15 cellular contexts compared by ENCODE assay signal in genomic region chr6:17022604-17023003, GRCh38.
DNase-seq lines count a peak whose midpoint lies in the region; ATAC-seq lines count a peak whose summit lies in the region.
"Had no signal": no experiment of that assay in that cellular context is flagged by ENCODE, and none has a peak within 500 bp of the region (broad histone marks: within the 10 kb centered on the region; RNA-seq: fewer than 3 reads in every experiment).

No MANE protein-coding gene starts in this region.

- peaks cover 6 to 10% of the 10 kb centered on the region in 2 donors for H3K4me1 Mint-ChIP-seq in stimulated activated naive B cell treated with anti-CD40 and anti-IgM and Interleukin-4, amounts not matched to agents 10 μg/mL and 1 μg/mL and 100 μg/mL, for 72 hours
- no peaks in the 10 kb centered on the region for H3K4me1 Mint-ChIP-seq in activated naive CD4-positive, alpha-beta T cell treated with anti-CD3 and anti-CD28 coated beads, Interleukin-2, amount 10 ng/mL, durations not matched to agents 7 days and 5 days
- H3K4me1 Mint-ChIP-seq: activated CD4-positive, alpha-beta memory T cell treated with anti-CD3 and anti-CD28 coated beads, Interleukin-2, amount 10 ng/mL, durations not matched to agents 7 days and 5 days; neural crest cell had no signal

- H3K36me3 Mint-ChIP-seq in stimulated activated naive B cell treated with anti-CD40 and anti-IgM and Interleukin-4, amounts not matched to agents 10 μg/mL and 1 μg/mL and 100 μg/mL, for 72 hours, result peaks cover 0 to 5% of the 10 kb centered on the region in 2 donors
- H3K36me3 Mint-ChIP-seq in activated naive CD4-positive, alpha-beta T cell treated with anti-CD3 and anti-CD28 coated beads, Interleukin-2, amount 10 ng/mL, durations not matched to agents 7 days and 5 days, result no peaks in the 10 kb centered on the region

- no peak overlapping the region for H3K4me3 Mint-ChIP-seq in stimulated activated naive B cell treated with anti-CD40 and anti-IgM and Interleukin-4, amounts not matched to agents 10 μg/mL and 1 μg/mL and 100 μg/mL, for 72 hours
- H3K4me3 Mint-ChIP-seq in activated naive CD4-positive, alpha-beta T cell treated with anti-CD3 and anti-CD28 coated beads, Interleukin-2, amount 10 ng/mL, durations not matched to agents 7 days and 5 days, result no peak overlapping the region
- H3K4me3 Mint-ChIP-seq: activated CD4-positive, alpha-beta memory T cell treated with anti-CD3 and anti-CD28 coated beads, Interleukin-2, amount 10 ng/mL, durations not matched to agents 7 days and 5 days; neural crest cell had no signal

- H3K27ac Mint-ChIP-seq in stimulated activated naive B cell treated with anti-CD40 and anti-IgM and Interleukin-4, amounts not matched to agents 10 μg/mL and 1 μg/mL and 100 μg/mL, for 72 hours, result no peak overlapping the region
- H3K27ac Mint-ChIP-seq in activated naive CD4-positive, alpha-beta T cell treated with anti-CD3 and anti-CD28 coated beads, Interleukin-2, amount 10 ng/mL, durations not matched to agents 7 days and 5 days, result no peak overlapping the region
- H3K27ac Mint-ChIP-seq: activated CD4-positive, alpha-beta memory T cell treated with anti-CD3 and anti-CD28 coated beads, Interleukin-2, amount 10 ng/mL, durations not matched to agents 7 days and 5 days; CD14-positive monocyte had no signal

- H3K27me3 Mint-ChIP-seq in stimulated activated naive B cell treated with anti-CD40 and anti-IgM and Interleukin-4, amounts not matched to agents 10 μg/mL and 1 μg/mL and 100 μg/mL, for 72 hours, result peaks cover 0 to 4% of the 10 kb centered on the region in 2 donors
- H3K27me3 Mint-ChIP-seq in activated naive CD4-positive, alpha-beta T cell treated with anti-CD3 and anti-CD28 coated beads, Interleukin-2, amount 10 ng/mL, durations not matched to agents 7 days and 5 days, result peaks cover 6% of the 10 kb centered on the region

- peak; percentile 13 for DNase-seq in SIG-M5 treated with dmso at 0.1 percent for 504 hours (lab: John Stamatoyannopoulos, UW; ENCODE audit: unreplicated experiment)
- no peak for DNase-seq in SIG-M5 (lab: John Stamatoyannopoulos, UW)
- peak; percentile 34 for DNase-seq in LHCN-M2 (ENCODE audit: low read depth)
- DNase-seq in stimulated activated naive B cell treated with anti-CD40 and anti-IgM and Interleukin-4, amounts not matched to agents 10 μg/mL and 1 μg/mL and 100 μg/mL, for 72 hours, result no peak
- no peak for DNase-seq in activated naive CD4-positive, alpha-beta T cell treated with anti-CD3 and anti-CD28 coated beads, Interleukin-2, amount 10 ng/mL, durations not matched to agents 7 days and 5 days
- no peak for DNase-seq in NCI-H1092 (lab: John Stamatoyannopoulos, UW)
- DNase-seq: activated CD4-positive, alpha-beta memory T cell treated with anti-CD3 and anti-CD28 coated beads, Interleukin-2, amount 10 ng/mL, durations not matched to agents 7 days and 5 days; amygdala; foreskin melanocyte; NK-92 treated with Interleukin-12 subunit alpha and Interleukin-12 subunit beta, amount 100 ng/mL, for 24 hours; transverse colon had no signal

- peak; percentile 83 for ATAC-seq in HG02884 (IDR thresholded peaks at IDR 0.05; ENCODE audit: unreplicated experiment)
- ATAC-seq in stimulated activated naive B cell treated with anti-CD40 and anti-IgM and Interleukin-4, amounts not matched to agents 10 μg/mL and 1 μg/mL and 100 μg/mL, for 72 hours (replicated peaks), result peak; percentile 91 to 99
- ATAC-seq in GM19455 (IDR thresholded peaks at IDR 0.05; ENCODE audit: unreplicated experiment), result no peak

- CTCF ChIA-PET in activated naive CD4-positive, alpha-beta T cell treated with anti-CD3 and anti-CD28 coated beads, Interleukin-2, amount 10 ng/mL, durations not matched to agents 7 days and 5 days (lab: Charles Lee), result no interaction called here

- H3K9me3 Mint-ChIP-seq in stimulated activated naive B cell treated with anti-CD40 and anti-IgM and Interleukin-4, amounts not matched to agents 10 μg/mL and 1 μg/mL and 100 μg/mL, for 72 hours, result peaks cover 9 to 15% of the 10 kb centered on the region in 2 donors
- peaks cover 6% of the 10 kb centered on the region for H3K9me3 Mint-ChIP-seq in activated naive CD4-positive, alpha-beta T cell treated with anti-CD3 and anti-CD28 coated beads, Interleukin-2, amount 10 ng/mL, durations not matched to agents 7 days and 5 days

Comparison
In these comparisons a context has a peak if more than half of its experiments do, and no peak if none do; other contexts are left out.
1. DNase-seq: peak in SIG-M5 treated with dmso at 0.1 percent for 504 hours (single experiment) and LHCN-M2 (single experiment); none in SIG-M5 (single experiment), stimulated activated naive B cell treated with anti-CD40 and anti-IgM and Interleukin-4, amounts not matched to agents 10 μg/mL and 1 μg/mL and 100 μg/mL, for 72 hours (single experiment), activated naive CD4-positive, alpha-beta T cell treated with anti-CD3 and anti-CD28 coated beads, Interleukin-2, amount 10 ng/mL, durations not matched to agents 7 days and 5 days (single experiment) and NCI-H1092 (single experiment).